In the genomic region with DNA sequence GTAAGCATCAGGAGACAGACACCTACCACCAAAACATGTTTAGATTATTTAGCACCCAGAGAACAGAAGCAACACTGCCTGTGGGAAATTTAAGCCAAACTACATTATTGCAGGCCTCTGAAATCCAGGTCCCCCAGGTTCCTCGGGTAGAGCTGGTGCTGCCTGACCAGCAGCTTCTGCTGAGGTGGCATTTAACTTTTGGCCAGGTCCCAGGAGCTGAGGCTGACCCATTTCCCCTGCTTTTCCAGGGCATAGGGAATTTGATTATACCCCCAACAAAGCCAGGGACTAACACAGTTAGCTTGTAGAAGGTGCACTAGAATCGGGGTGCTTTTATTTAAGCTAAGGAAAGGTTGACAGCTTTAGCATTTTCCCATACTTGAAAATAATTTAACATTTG, we compare ENCODE assay signal across 3 cellular contexts.
A peak's percentile ranks its signal among the peaks of the same experiment; 100 is the strongest.
TF ChIP-seq lines count a peak whose summit lies in the region.

No MANE protein-coding gene starts in this region.

TF ChIP-seq in A549, 52 proteins besides CTCF, POLR2A, EP300 and RAD21:
- TF ChIP-seq CHD4 (IDR thresholded peaks at IDR 0.05; ENCODE audit: borderline replicate concordance) (no peak), MAFK (IDR thresholded peaks at IDR 0.05; ENCODE audit: partially characterized antibody) (peak; percentile 58), FOSB (CRISPR knock-in tag; IDR thresholded peaks at IDR 0.05) (no peak)
TF ChIP-seq in A549: peak in this region for 1.

TF ChIP-seq in IMR-90, 13 proteins besides CTCF, POLR2A, EP300 and RAD21:
- peak; percentile 64 for TF ChIP-seq MAFK (IDR thresholded peaks at IDR 0.05; ENCODE audit: low read depth, low read length)
- TF ChIP-seq CEBPB (IDR thresholded peaks at IDR 0.05; ENCODE audit: low read depth, low read length) = no peak

TF ChIP-seq in neural cell, 6 proteins besides CTCF, POLR2A, EP300 and RAD21:
- TF ChIP-seq TAF1 (IDR thresholded peaks at IDR 0.05; ENCODE audit: low read depth) (peak; percentile 15), MXI1 (conservative IDR thresholded peaks at IDR 0.05; ENCODE audit: poor library complexity, severe bottlenecking) (no peak)
